Comparison of ENCODE assay signal across 30 cellular contexts in the genomic region with DNA sequence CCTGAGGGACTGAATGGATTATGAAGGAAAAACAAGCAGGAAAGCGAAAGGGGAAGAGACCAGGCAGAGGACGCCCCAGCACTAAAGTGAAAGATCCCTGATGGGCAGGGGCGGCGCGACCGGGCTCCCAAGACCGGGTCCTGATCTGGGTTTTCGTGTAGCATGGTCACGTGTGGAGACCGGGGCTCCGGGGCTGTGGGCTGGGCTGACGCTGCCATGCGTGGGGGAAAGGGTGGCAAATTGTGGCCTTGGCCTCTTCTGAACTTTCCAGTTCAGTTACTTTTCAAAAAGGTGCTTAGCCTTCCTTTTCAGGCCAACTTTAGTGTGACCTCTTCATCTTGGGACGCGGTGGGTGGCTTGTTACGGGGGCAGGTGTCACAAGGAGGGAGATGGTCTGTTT. TPM values are rescaled to one million over a fixed set of nuclear protein-coding genes. Genes with fewer than 3 reads are reported as not detected.
DNase-seq lines count a peak whose midpoint lies in the region; ATAC-seq and TF ChIP-seq lines count a peak whose summit lies in the region.
"Had no signal": no experiment of that assay in that cellular context is flagged by ENCODE, and none has a peak within 500 bp of the region (broad histone marks: within the 10 kb centered on the region; RNA-seq: fewer than 3 reads in every experiment).

No MANE protein-coding gene starts in this region.

- H2AK5ac ChIP-seq in mesenchymal stem cell (ENCODE audit: low read length, severe bottlenecking): peak overlapping the region; percentile 63

- no peak overlapping the region for H3K4ac ChIP-seq in mesenchymal stem cell (ENCODE audit: low read depth in 1 of 2, low read length in 2 of 2)

- H3K14ac ChIP-seq in mesenchymal stem cell (ENCODE audit: low read length in 2 of 2): no peak overlapping the region

- no peak overlapping the region for H4K8ac ChIP-seq in mesenchymal stem cell (ENCODE audit: low read length)

- 87% methylated on average over 15 of the region's 16 CpGs for WGBS in mesenchymal stem cell
- WGBS in spleen, 5 donors: 82 to 89% (median 88%) methylated on average over 16 of the region's 16 CpGs

- H3K9me3 ChIP-seq in mesenchymal stem cell (ENCODE audit: control insufficient read depth, low read length) (peaks cover 7% of the 10 kb centered on the region), spleen (peaks cover 0 to under 1% (median 0%) of the 10 kb centered on the region in 8 donors)
- H3K9me3 ChIP-seq: neutrophil, uterus had no signal

- H3K4me2 ChIP-seq in mesenchymal stem cell (ENCODE audit: low read length, poor library complexity, severe bottlenecking): no peak overlapping the region

- peaks cover 15 to 24% of the 10 kb centered on the region in 2 experiments for H3K27me3 ChIP-seq in mesenchymal stem cell (ENCODE audit: control insufficient read depth in 1 of 2, insufficient read depth in 1 of 2, low read length in 2 of 2)
- peaks cover 0 to 21% (median 5%) of the 10 kb centered on the region in 7 donors for H3K27me3 ChIP-seq in spleen (replicated peaks in 1 of 7)
- H3K27me3 ChIP-seq: brain microvascular endothelial cell, uterus had no signal

- no peak for TF ChIP-seq POLR2A in spleen (IDR thresholded peaks at IDR 0.05)

- no peak for ATAC-seq in left ventricle myocardium superior
- ATAC-seq in GM18873 (IDR thresholded peaks at IDR 0.05; ENCODE audit: low FRiP score, unreplicated experiment): no peak
- ATAC-seq: activated CD8-positive, alpha-beta memory T cell treated with anti-CD3 and anti-CD28 coated beads, Interleukin-2, amount 10 ng/mL, durations not matched to agents 7 days and 5 days; K562; left colon; stimulated activated memory B cell treated with anti-CD40 and anti-IgM and Interleukin-4, amounts not matched to agents 10 μg/mL and 1 μg/mL and 100 μg/mL, for 72 hours had no signal

- H3K9ac ChIP-seq in mesenchymal stem cell (ENCODE audit: low read length): no peak overlapping the region

- DNase-seq in cardiac septum (ENCODE audit: low spot score) (peak; percentile 15), left ventricle myocardium superior (no peak), mesenchymal stem cell (no peak), spleen (peak; percentile 40), NCI-H1694 treated with DMSO at 0.1 percent for 48 hours (lab: John Stamatoyannopoulos, UW) (no peak), OCI-M2 (lab: John Stamatoyannopoulos, UW; ENCODE audit: unreplicated experiment) (no peak)
- DNase-seq: activated CD4-positive, alpha-beta T cell treated with anti-CD3 and anti-CD28 coated beads, Interleukin-2, amount 10 ng/mL, durations not matched to agents 7 days and 5 days; activated CD8-positive, alpha-beta memory T cell treated with anti-CD3 and anti-CD28 coated beads, Interleukin-2, amount 10 ng/mL, durations not matched to agents 7 days and 5 days; activated naive CD4-positive, alpha-beta T cell treated with anti-CD3 and anti-CD28 coated beads, Interleukin-2, amount 10 ng/mL, durations not matched to agents 7 days and 5 days; amygdala; brain microvascular endothelial cell; DMS 273 treated with DMSO at 0.1 percent for 48 hours; effector CD4-positive, alpha-beta T cell; GOT3; HFFc6; immature natural killer cell; left colon; mesendoderm; NCI-H1092; NCI-H1694; NCI-H2171; SW 1271 had no signal

- no peaks in the 10 kb centered on the region for H3K36me3 ChIP-seq in mesenchymal stem cell (ENCODE audit: control insufficient read depth in 1 of 2, insufficient read depth in 2 of 2, low read depth in 1 of 2, low read length in 2 of 2)
- no peaks in the 10 kb centered on the region for H3K36me3 ChIP-seq in spleen
- H3K36me3 ChIP-seq: brain microvascular endothelial cell, neutrophil, SJCRH30, uterus had no signal

- H3K4me1 ChIP-seq in mesenchymal stem cell (ENCODE audit: control insufficient read depth, insufficient read depth, low read depth, low read length) (peaks cover 8% of the 10 kb centered on the region), spleen (no peaks in the 10 kb centered on the region)
- H3K4me1 ChIP-seq: uterus had no signal

- no peak overlapping the region for H3K18ac ChIP-seq in mesenchymal stem cell (ENCODE audit: low read depth in 1 of 2, low read length in 2 of 2)

- no peak overlapping the region for H2BK5ac ChIP-seq in mesenchymal stem cell (ENCODE audit: low read depth, low read length, poor library complexity, severe bottlenecking)

- H3K79me1 ChIP-seq in mesenchymal stem cell (replicated peaks; ENCODE audit: low read length, poor library complexity, severe bottlenecking): no peaks in the 10 kb centered on the region

- H2BK120ac ChIP-seq in mesenchymal stem cell (ENCODE audit: low read depth, low read length): no peak overlapping the region

- no peak overlapping the region for H2AFZ ChIP-seq in mesenchymal stem cell (ENCODE audit: low read depth, low read length)

- intact Hi-C loops in cardiac septum (cut with DNase I) (no loop called here), left ventricle myocardium superior (cut with micrococcal nuclease) (no loop called here), spleen (cut with DNase I; ENCODE audit: low total_unique reads) (no loop called here)

- no peak overlapping the region for H2BK12ac ChIP-seq in mesenchymal stem cell (ENCODE audit: low read length in 2 of 2)

- H4K91ac ChIP-seq in mesenchymal stem cell (ENCODE audit: low read length): no peak overlapping the region

- H3K23ac ChIP-seq in mesenchymal stem cell (ENCODE audit: low read length in 2 of 2): no peak overlapping the region

- no peak overlapping the region for H2BK15ac ChIP-seq in mesenchymal stem cell (ENCODE audit: low read depth, poor library complexity, severe bottlenecking)

- H3K27ac ChIP-seq in mesenchymal stem cell (ENCODE audit: low read length, poor library complexity, severe bottlenecking) (no peak overlapping the region), spleen (no peak overlapping the region)
- H3K27ac ChIP-seq: brain microvascular endothelial cell, epithelial cell of prostate, neutrophil, SJCRH30, uterus, VCaP had no signal

- H3K4me3 ChIP-seq in mesenchymal stem cell (ENCODE audit: insufficient read depth in 1 of 2, low read depth in 1 of 2, low read length in 2 of 2): no peak overlapping the region
- H3K4me3 ChIP-seq in spleen: no peak overlapping the region
- H3K4me3 ChIP-seq: K562, SJCRH30, uterus had no signal

- no peak for TF ChIP-seq CTCF in spleen (IDR thresholded peaks at IDR 0.05 in 8 of 11, conservative IDR thresholded peaks at IDR 0.05 in 3 of 11)

RNA-seq across cellular contexts. Expression of gene METRNL, which starts 57.5 kb away (rescaled TPM):
- total RNA-seq in cardiac septum: 104 TPM
- 68.4 TPM for total RNA-seq in left ventricle myocardium superior
- 15.1 TPM for polyA plus RNA-seq in mesenchymal stem cell (2013, experiment 1 of 2)
- polyA plus RNA-seq in mesenchymal stem cell (2013, experiment 2 of 2): 14.1 TPM
- total RNA-seq in spleen: 10 to 100 TPM; 14.7 to 51.2 (median 38.5) TPM
- polyA plus RNA-seq in spleen: 10 to 100 TPM; 15.3 to 26.5 (median 21.8) TPM

Comparison
In these comparisons a context has a peak if more than half of its experiments do, and no peak if none do; other contexts are left out.
1. DNase-seq: peak in cardiac septum (single experiment) and spleen (single experiment); none in left ventricle myocardium superior (single experiment), mesenchymal stem cell (single experiment), NCI-H1694 treated with DMSO at 0.1 percent for 48 hours (single experiment) and OCI-M2 (single experiment).